Comparison of ENCODE assay signal across 22 cellular contexts in the genomic region with DNA sequence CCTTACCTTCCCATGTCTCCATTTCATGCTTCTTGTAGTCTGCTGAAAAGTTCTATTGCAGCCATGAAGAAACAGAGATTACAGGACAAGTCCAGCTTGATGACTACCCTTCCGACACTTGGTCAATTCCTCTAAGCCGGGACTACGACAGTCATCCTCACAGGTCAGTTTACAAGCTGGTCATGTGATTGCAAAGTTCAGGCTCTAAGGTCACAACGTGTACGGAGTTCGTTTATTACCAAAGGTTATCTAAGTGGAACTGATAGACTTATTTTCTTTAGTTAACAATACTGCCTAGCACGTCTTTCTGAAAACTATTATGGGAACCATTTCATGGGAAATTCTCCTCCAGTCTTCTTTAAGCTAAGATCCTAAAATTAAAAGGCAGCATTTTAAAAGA.
A peak's percentile ranks its signal among the peaks of the same experiment; 100 is the strongest.
DNase-seq lines count a peak whose midpoint lies in the region; ATAC-seq and TF ChIP-seq lines count a peak whose summit lies in the region.
"Had no signal": no experiment of that assay in that cellular context is flagged by ENCODE, and none has a peak within 500 bp of the region (broad histone marks: within the 10 kb centered on the region; RNA-seq: fewer than 3 reads in every experiment).

No MANE protein-coding gene starts in this region.

- intact Hi-C loops in Caco-2 (cut with micrococcal nuclease; ENCODE audit: unreplicated experiment), result loop anchor here (2.0 kb wide), 1 partner anchor 25 kb away; no protein-coding TSS in a partner anchor
- intact Hi-C loops in Panc1 (cut with micrococcal nuclease; ENCODE audit: unreplicated experiment), result no loop called here
- intact Hi-C loops in OCI-LY7 (cut with micrococcal nuclease; ENCODE audit: unreplicated experiment), result no loop called here
- intact Hi-C loops in CD8-positive, alpha-beta T cell (cut with DNase I, micrococcal nuclease), result no loop called here

- peak overlapping the region; percentile 39 for H3K27ac ChIP-seq in Panc1 (ENCODE audit: low read length)
- no peak overlapping the region for H3K27ac ChIP-seq in mesendoderm (ENCODE audit: low read depth, low read length)
- H3K27ac ChIP-seq in OCI-LY7 (ENCODE audit: low read depth, low read length, poor library complexity, severe bottlenecking), result no peak overlapping the region
- H3K27ac ChIP-seq in CD8-positive, alpha-beta T cell (ENCODE audit: low read depth, low read length), result no peak overlapping the region
- H3K27ac ChIP-seq: upper lobe of right lung had no signal

- H2AFZ ChIP-seq in OCI-LY7 (ENCODE audit: low read length), result no peak overlapping the region

- H3K4me3 ChIP-seq in Caco-2 (ENCODE audit: low read depth, low read length) (0 out of 2 replicates have a peak overlapping the region, but pooled peaks have one; percentile 10), Panc1 (ENCODE audit: low read depth in 2 of 2, low read length in 2 of 2) (no peak overlapping the region), mesendoderm (ENCODE audit: low read length) (no peak overlapping the region), OCI-LY7 (ENCODE audit: low read depth, low read length, poor library complexity, severe bottlenecking) (no peak overlapping the region)
- H3K4me3 ChIP-seq in CD8-positive, alpha-beta T cell (ENCODE audit: low read depth, low read length), result no peak overlapping the region
- H3K4me3 ChIP-seq: upper lobe of right lung had no signal

- H3K27me3 Mint-ChIP-seq in Caco-2 (ENCODE audit: insufficient read depth, unreplicated experiment) (no peaks in the 10 kb centered on the region), endothelial cell (ENCODE audit: unreplicated experiment) (no peaks in the 10 kb centered on the region)
- H3K27me3 Mint-ChIP-seq in CD8-positive, alpha-beta T cell (ENCODE audit: low read depth), result peaks cover 38% of the 10 kb centered on the region

- H3K79me1 ChIP-seq in mesendoderm (ENCODE audit: low read length), result peaks cover 3% of the 10 kb centered on the region

- H3K79me2 ChIP-seq in mesendoderm (ENCODE audit: control insufficient read depth, insufficient read depth, low read length), result peaks cover 2% of the 10 kb centered on the region
- no peaks in the 10 kb centered on the region for H3K79me2 ChIP-seq in OCI-LY7 (ENCODE audit: insufficient read depth, low read depth, low read length)

- no peaks in the 10 kb centered on the region for H3K9me3 ChIP-seq in Caco-2
- H3K9me3 ChIP-seq in Panc1 (ENCODE audit: control insufficient read depth, insufficient read depth, low read depth, low read length), result no peaks in the 10 kb centered on the region
- H3K9me3 ChIP-seq in OCI-LY7 (ENCODE audit: low read length), result no peaks in the 10 kb centered on the region
- no peaks in the 10 kb centered on the region for H3K9me3 ChIP-seq in CD8-positive, alpha-beta T cell (ENCODE audit: low read length)
- H3K9me3 ChIP-seq: upper lobe of right lung had no signal

- H4K20me1 ChIP-seq in OCI-LY7 (ENCODE audit: insufficient read depth, low read length), result no peaks in the 10 kb centered on the region

- peak overlapping the region; percentile 23 for H2AK5ac ChIP-seq in mesendoderm (ENCODE audit: low read length)

- H3K9me3 Mint-ChIP-seq in Caco-2 (ENCODE audit: unreplicated experiment) (no peaks in the 10 kb centered on the region), endothelial cell (ENCODE audit: unreplicated experiment) (no peaks in the 10 kb centered on the region)
- no peaks in the 10 kb centered on the region for H3K9me3 Mint-ChIP-seq in CD8-positive, alpha-beta T cell
- H3K9me3 Mint-ChIP-seq: natural killer cell treated with Interleukin-12 subunit alpha and Interleukin-12 subunit beta and Interleukin-15 and Interleukin-18, amount 100 ng/mL, for 72 hours had no signal

- H3K27me3 ChIP-seq in Caco-2 (replicated peaks; ENCODE audit: control insufficient read depth, insufficient read depth, low read length) (no peaks in the 10 kb centered on the region), Panc1 (ENCODE audit: control insufficient read depth, insufficient read depth, low read length) (no peaks in the 10 kb centered on the region), mesendoderm (ENCODE audit: insufficient read depth, low read length, poor library complexity) (no peaks in the 10 kb centered on the region)
- no peaks in the 10 kb centered on the region for H3K27me3 ChIP-seq in CD8-positive, alpha-beta T cell (ENCODE audit: insufficient read depth, low read length)
- H3K27me3 ChIP-seq: upper lobe of right lung had no signal

- peak overlapping the region; percentile 99 for H2BK15ac ChIP-seq in mesendoderm (replicated peaks; ENCODE audit: low read depth)

- H3K56ac ChIP-seq in mesendoderm (ENCODE audit: low read length), result peak overlapping the region; percentile 75

- POLR2A ChIA-PET in Caco-2 (lab: Charles Lee) (interaction anchor here (0.6 kb wide), 2 partner anchors 170 to 265 kb away, joined by 3 to 4 read pairs; no protein-coding TSS in a partner anchor), Panc1 (lab: Charles Lee) (interaction anchor here (0.6 to 0.7 kb wide), 2 partner anchors 125 to 1671 kb away, joined by 3 to 5 read pairs; no protein-coding TSS in a partner anchor), OCI-LY7 (lab: Charles Lee) (interaction anchor here (1.1 to 1.2 kb wide), 2 partner anchors 18 to 40 kb away, joined by 3 to 4 read pairs; no protein-coding TSS in a partner anchor)
- POLR2A ChIA-PET in CD8-positive, alpha-beta T cell (lab: Charles Lee), result no interaction called here

- peaks cover 9% of the 10 kb centered on the region for H3K36me3 Mint-ChIP-seq in Caco-2 (ENCODE audit: insufficient read depth, unreplicated experiment)
- no peaks in the 10 kb centered on the region for H3K36me3 Mint-ChIP-seq in endothelial cell (ENCODE audit: low read depth, unreplicated experiment)
- no peaks in the 10 kb centered on the region for H3K36me3 Mint-ChIP-seq in CD8-positive, alpha-beta T cell
- H3K36me3 Mint-ChIP-seq: natural killer cell treated with Interleukin-12 subunit alpha and Interleukin-12 subunit beta and Interleukin-15 and Interleukin-18, amount 100 ng/mL, for 72 hours had no signal

- in situ Hi-C loops in Panc1 (cut with HindIII; ENCODE audit: low pct_unique_long_range_greater_than_20kb, low sequenced_read_pairs), result no loop called here

- peak; percentile 66 to 78 for DNase-seq in Caco-2
- DNase-seq in Panc1 (ENCODE audit: low read depth, low spot score), result no peak
- DNase-seq in endothelial cell (ENCODE audit: low spot score), result no peak
- DNase-seq in mesendoderm, result peak; percentile 49
- no peak for DNase-seq in OCI-LY7 (ENCODE audit: low spot score)
- DNase-seq in CD8-positive, alpha-beta T cell, result no peak
- no peak for DNase-seq in T1000 (lab: John Stamatoyannopoulos, UW)
- DNase-seq: activated CD4-positive, alpha-beta T cell treated with anti-CD3 and anti-CD28 coated beads for 1 hour; amygdala; C1 segment of cervical spinal cord; DMS53; foreskin fibroblast; NCI-H187; NCI-H345; NK-92 treated with Interleukin-12 subunit alpha and Interleukin-12 subunit beta, amount 100 ng/mL, for 24 hours; SHP77 treated with DMSO at 0.1 percent for 48 hours; stimulated activated naive CD8-positive, alpha-beta T cell treated with anti-CD3 and anti-CD28 coated beads, Interleukin-15, Interleukin-2, amounts not matched to agents 100 U/mL and 50 U/mL, for 24 hours; T-helper 2 cell; upper lobe of right lung had no signal

- no peak overlapping the region for H4K5ac ChIP-seq in mesendoderm (ENCODE audit: low read length)

- peak overlapping the region; percentile 96 for H2BK120ac ChIP-seq in mesendoderm (ENCODE audit: low read depth, low read length)

- no peak for TF ChIP-seq CTCF in Caco-2 (IDR thresholded peaks at IDR 0.05; ENCODE audit: insufficient read depth in 1 of 2, low read depth in 1 of 2, low read length in 1 of 2, severe bottlenecking in 1 of 2, unreplicated experiment in 1 of 2)
- TF ChIP-seq CTCF in Panc1 (IDR thresholded peaks at IDR 0.05), result no peak
- no peak for TF ChIP-seq CTCF in endothelial cell (IDR thresholded peaks at IDR 0.05; ENCODE audit: unreplicated experiment)
- no peak for TF ChIP-seq CTCF in OCI-LY7 (conservative IDR thresholded peaks at IDR 0.05; ENCODE audit: low read length)
- TF ChIP-seq CTCF in CD8-positive, alpha-beta T cell (IDR thresholded peaks at IDR 0.05), result no peak

- H2BK5ac ChIP-seq in mesendoderm (ENCODE audit: low read length), result peak overlapping the region; percentile 14

- H3K4me1 ChIP-seq in Caco-2, result peaks cover 42% of the 10 kb centered on the region
- peaks cover 38% of the 10 kb centered on the region for H3K4me1 ChIP-seq in Panc1 (ENCODE audit: control insufficient read depth, insufficient read depth, low read length)
- H3K4me1 ChIP-seq in mesendoderm (ENCODE audit: control insufficient read depth, low read depth, low read length), result peaks cover 40% of the 10 kb centered on the region
- no peaks in the 10 kb centered on the region for H3K4me1 ChIP-seq in OCI-LY7 (ENCODE audit: insufficient read depth, low read length, poor library complexity, severe bottlenecking)
- no peaks in the 10 kb centered on the region for H3K4me1 ChIP-seq in CD8-positive, alpha-beta T cell (ENCODE audit: insufficient read depth, low read length)

- peaks cover 29% of the 10 kb centered on the region for H3K4me1 Mint-ChIP-seq in Caco-2 (ENCODE audit: low read depth, unreplicated experiment)
- H3K4me1 Mint-ChIP-seq in endothelial cell (ENCODE audit: unreplicated experiment), result peaks cover 55% of the 10 kb centered on the region
- no peaks in the 10 kb centered on the region for H3K4me1 Mint-ChIP-seq in CD8-positive, alpha-beta T cell (ENCODE audit: low read depth)

- no peak overlapping the region for H3K4me2 ChIP-seq in mesendoderm (ENCODE audit: low read length)
- no peak overlapping the region for H3K4me2 ChIP-seq in OCI-LY7 (ENCODE audit: low read length)

- BruUV-seq in Caco-2 (replicated peaks; lab: Mats Ljungman, UMichigan) (no TSS peak), Panc1 (replicated peaks; lab: Mats Ljungman, UMichigan) (no TSS peak), OCI-LY7 (replicated peaks; lab: Mats Ljungman, UMichigan) (no TSS peak)

- H3K9ac ChIP-seq in mesendoderm (ENCODE audit: low read length), result no peak overlapping the region

- CTCF ChIA-PET in Caco-2 (lab: Charles Lee) (interaction anchor here (1.2 to 2.2 kb wide), 3 partner anchors 22 to 257 kb away, joined by 3 to 9 read pairs (median 7); no protein-coding TSS in a partner anchor), Panc1 (lab: Charles Lee) (no interaction called here), OCI-LY7 (lab: Charles Lee; ENCODE audit: unreplicated experiment) (no interaction called here)
- CTCF ChIA-PET in CD8-positive, alpha-beta T cell (lab: Charles Lee), result interaction anchor here (1.9 kb wide), 1 partner anchor 21 kb away, joined by 5 read pairs; no protein-coding TSS in a partner anchor

- H3K4ac ChIP-seq in mesendoderm (ENCODE audit: low read depth, low read length), result no peak overlapping the region

- no peaks in the 10 kb centered on the region for H3K36me3 ChIP-seq in Caco-2 (ENCODE audit: control insufficient read depth, insufficient read depth, low read length)
- no peaks in the 10 kb centered on the region for H3K36me3 ChIP-seq in Panc1 (ENCODE audit: control insufficient read depth, insufficient read depth, low read length)
- H3K36me3 ChIP-seq in mesendoderm (ENCODE audit: control insufficient read depth, insufficient read depth, low read length), result no peaks in the 10 kb centered on the region
- H3K36me3 ChIP-seq in OCI-LY7 (ENCODE audit: insufficient read depth, low read length), result no peaks in the 10 kb centered on the region
- no peaks in the 10 kb centered on the region for H3K36me3 ChIP-seq in CD8-positive, alpha-beta T cell (ENCODE audit: insufficient read depth, low read length)
- H3K36me3 ChIP-seq: upper lobe of right lung had no signal

- H3K27ac Mint-ChIP-seq in Caco-2 (ENCODE audit: unreplicated experiment), result peak overlapping the region; percentile 24
- peak overlapping the region; percentile 74 for H3K27ac Mint-ChIP-seq in endothelial cell (ENCODE audit: unreplicated experiment)
- H3K27ac Mint-ChIP-seq in CD8-positive, alpha-beta T cell, result no peak overlapping the region
- H3K27ac Mint-ChIP-seq: natural killer cell treated with Interleukin-12 subunit alpha and Interleukin-12 subunit beta and Interleukin-15 and Interleukin-18, amount 100 ng/mL, for 72 hours had no signal

- peak overlapping the region; percentile 68 for H3K18ac ChIP-seq in mesendoderm (ENCODE audit: low read length)

- H3K23ac ChIP-seq in mesendoderm (ENCODE audit: low read length), result no peak overlapping the region

- ATAC-seq in Panc1, result 0 out of 2 replicates have a peak, but pooled peaks have one; percentile 38
- ATAC-seq in CD8-positive, alpha-beta T cell, result no peak
- no peak for ATAC-seq in HG02678 (IDR thresholded peaks at IDR 0.05; ENCODE audit: unreplicated experiment)
- ATAC-seq: HCT116; natural killer cell treated with Interleukin-12 subunit alpha and Interleukin-12 subunit beta and Interleukin-15 and Interleukin-18, amount 100 ng/mL, for 72 hours; stimulated activated naive CD8-positive, alpha-beta T cell treated with anti-CD3 and anti-CD28 coated beads, Interleukin-15, Interleukin-2, amounts not matched to agents 100 U/mL and 50 U/mL, for 24 hours; upper lobe of right lung had no signal

- H3K4me3 Mint-ChIP-seq in Caco-2 (ENCODE audit: unreplicated experiment) (peak overlapping the region; percentile 54), endothelial cell (ENCODE audit: unreplicated experiment) (no peak overlapping the region)
- H3K4me3 Mint-ChIP-seq in CD8-positive, alpha-beta T cell, result no peak overlapping the region
- H3K4me3 Mint-ChIP-seq: natural killer cell treated with Interleukin-12 subunit alpha and Interleukin-12 subunit beta and Interleukin-15 and Interleukin-18, amount 100 ng/mL, for 72 hours had no signal

- no peaks in the 10 kb centered on the region for H3K9me2 ChIP-seq in OCI-LY7 (ENCODE audit: insufficient read depth, low read length)

- WGBS in mesendoderm (ENCODE audit: extremely low coverage, insufficient coverage, low lambda C conversion rate), result no CpG with 5 or more reads among the region's 7 CpGs

- H4K8ac ChIP-seq in mesendoderm (ENCODE audit: low read depth, low read length), result no peak overlapping the region

Comparison
In these comparisons a context has a peak if more than half of its experiments do, and no peak if none do; other contexts are left out.
1. DNase-seq: peak in Caco-2 (2 of 2) and mesendoderm (single experiment); none in Panc1 (single experiment), endothelial cell (single experiment), OCI-LY7 (single experiment), CD8-positive, alpha-beta T cell (0 of 7) and T1000 (single experiment).
2. CTCF ChIA-PET loops: an anchor here in Caco-2 (1.2 to 2.2 kb wide) and CD8-positive, alpha-beta T cell (1.9 kb wide); none called in Panc1 and OCI-LY7.